ENCODE assay signal across 1 cellular context in genomic region chr4:184364100-184364921, GRCh38.
TF ChIP-seq lines count a peak whose summit lies in the region.

No MANE protein-coding gene starts in this region.

TF ChIP-seq in HepG2, 621 proteins besides CTCF, POLR2A, EP300 and RAD21 (continued from another document and continues in another):
- TF ChIP-seq, protein P1, sequence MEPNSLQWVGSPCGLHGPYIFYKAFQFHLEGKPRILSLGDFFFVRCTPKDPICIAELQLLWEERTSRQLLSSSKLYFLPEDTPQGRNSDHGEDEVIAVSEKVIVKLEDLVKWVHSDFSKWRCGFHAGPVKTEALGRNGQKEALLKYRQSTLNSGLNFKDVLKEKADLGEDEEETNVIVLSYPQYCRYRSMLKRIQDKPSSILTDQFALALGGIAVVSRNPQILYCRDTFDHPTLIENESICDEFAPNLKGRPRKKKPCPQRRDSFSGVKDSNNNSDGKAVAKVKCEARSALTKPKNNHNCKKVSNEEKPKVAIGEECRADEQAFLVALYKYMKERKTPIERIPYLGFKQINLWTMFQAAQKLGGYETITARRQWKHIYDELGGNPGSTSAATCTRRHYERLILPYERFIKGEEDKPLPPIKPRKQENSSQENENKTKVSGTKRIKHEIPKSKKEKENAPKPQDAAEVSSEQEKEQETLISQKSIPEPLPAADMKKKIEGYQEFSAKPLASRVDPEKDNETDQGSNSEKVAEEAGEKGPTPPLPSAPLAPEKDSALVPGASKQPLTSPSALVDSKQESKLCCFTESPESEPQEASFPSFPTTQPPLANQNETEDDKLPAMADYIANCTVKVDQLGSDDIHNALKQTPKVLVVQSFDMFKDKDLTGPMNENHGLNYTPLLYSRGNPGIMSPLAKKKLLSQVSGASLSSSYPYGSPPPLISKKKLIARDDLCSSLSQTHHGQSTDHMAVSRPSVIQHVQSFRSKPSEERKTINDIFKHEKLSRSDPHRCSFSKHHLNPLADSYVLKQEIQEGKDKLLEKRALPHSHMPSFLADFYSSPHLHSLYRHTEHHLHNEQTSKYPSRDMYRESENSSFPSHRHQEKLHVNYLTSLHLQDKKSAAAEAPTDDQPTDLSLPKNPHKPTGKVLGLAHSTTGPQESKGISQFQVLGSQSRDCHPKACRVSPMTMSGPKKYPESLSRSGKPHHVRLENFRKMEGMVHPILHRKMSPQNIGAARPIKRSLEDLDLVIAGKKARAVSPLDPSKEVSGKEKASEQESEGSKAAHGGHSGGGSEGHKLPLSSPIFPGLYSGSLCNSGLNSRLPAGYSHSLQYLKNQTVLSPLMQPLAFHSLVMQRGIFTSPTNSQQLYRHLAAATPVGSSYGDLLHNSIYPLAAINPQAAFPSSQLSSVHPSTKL (CRISPR knock-in tag; IDR thresholded peaks at IDR 0.05): peak; percentile 97
- TF ChIP-seq, protein P2, sequence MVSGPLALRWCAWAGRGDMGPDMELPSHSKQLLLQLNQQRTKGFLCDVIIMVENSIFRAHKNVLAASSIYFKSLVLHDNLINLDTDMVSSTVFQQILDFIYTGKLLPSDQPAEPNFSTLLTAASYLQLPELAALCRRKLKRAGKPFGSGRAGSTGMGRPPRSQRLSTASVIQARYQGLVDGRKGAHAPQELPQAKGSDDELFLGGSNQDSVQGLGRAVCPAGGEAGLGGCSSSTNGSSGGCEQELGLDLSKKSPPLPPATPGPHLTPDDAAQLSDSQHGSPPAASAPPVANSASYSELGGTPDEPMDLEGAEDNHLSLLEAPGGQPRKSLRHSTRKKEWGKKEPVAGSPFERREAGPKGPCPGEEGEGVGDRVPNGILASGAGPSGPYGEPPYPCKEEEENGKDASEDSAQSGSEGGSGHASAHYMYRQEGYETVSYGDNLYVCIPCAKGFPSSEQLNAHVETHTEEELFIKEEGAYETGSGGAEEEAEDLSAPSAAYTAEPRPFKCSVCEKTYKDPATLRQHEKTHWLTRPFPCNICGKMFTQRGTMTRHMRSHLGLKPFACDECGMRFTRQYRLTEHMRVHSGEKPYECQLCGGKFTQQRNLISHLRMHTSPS (CRISPR knock-in tag; IDR thresholded peaks at IDR 0.05; ENCODE audit: low read depth): no peak
- TF ChIP-seq ZNF776 (CRISPR knock-in tag; IDR thresholded peaks at IDR 0.05): 0 out of 2 replicates have a peak, but pooled peaks have one; percentile 16
- peak; percentile 25; the same call in 1 of the 2 replicates for TF ChIP-seq KDM3A (CRISPR knock-in tag; IDR thresholded peaks at IDR 0.05; ENCODE audit: low read depth)
- peak; percentile 85 for TF ChIP-seq POGZ (CRISPR knock-in tag; IDR thresholded peaks at IDR 0.05)
- 0 out of 2 replicates have a peak, but pooled peaks have one; percentile 57 for TF ChIP-seq ZMYM2 (CRISPR knock-in tag; IDR thresholded peaks at IDR 0.05)
- TF ChIP-seq ZNF549 (CRISPR knock-in tag; IDR thresholded peaks at IDR 0.05): no peak
- peak; percentile 94 for TF ChIP-seq MIER3 (CRISPR knock-in tag; IDR thresholded peaks at IDR 0.05; ENCODE audit: borderline replicate concordance)
- TF ChIP-seq ZNF781 (CRISPR knock-in tag; IDR thresholded peaks at IDR 0.05; ENCODE audit: borderline replicate concordance, not compliant biosample characterization): peak; percentile 22
- peak; percentile 87; the same call in 1 of the 2 replicates for TF ChIP-seq FOXK1 (CRISPR knock-in tag; IDR thresholded peaks at IDR 0.05; ENCODE audit: borderline replicate concordance, low read depth)
- peak; percentile 31; the same call in 1 of the 2 replicates for TF ChIP-seq REPIN1 (CRISPR knock-in tag; IDR thresholded peaks at IDR 0.05; ENCODE audit: borderline replicate concordance, low read depth)
- TF ChIP-seq TAF15 (IDR thresholded peaks at IDR 0.05; ENCODE audit: low read depth, low read length, poor library complexity, severe bottlenecking): no peak
- TF ChIP-seq YEATS4 (CRISPR knock-in tag; IDR thresholded peaks at IDR 0.05; ENCODE audit: borderline replicate concordance): peak; percentile 46
- no peak for TF ChIP-seq GABPA (IDR thresholded peaks at IDR 0.05; ENCODE audit: low read depth, low read length)
- peak; percentile 63 for TF ChIP-seq GABPA (CRISPR knock-in tag; IDR thresholded peaks at IDR 0.05; ENCODE audit: low read depth)
- peak; percentile 91 for TF ChIP-seq MED8 (CRISPR knock-in tag; IDR thresholded peaks at IDR 0.05; ENCODE audit: insufficient replicate concordance)
- no peak for TF ChIP-seq SRSF4 (IDR thresholded peaks at IDR 0.05; ENCODE audit: low read depth, low read length, poor library complexity, severe bottlenecking)
- no peak for TF ChIP-seq RFX1 (IDR thresholded peaks at IDR 0.05)
- peak; percentile 91 for TF ChIP-seq ZNF264 (CRISPR knock-in tag; IDR thresholded peaks at IDR 0.05)
- no peak for TF ChIP-seq TOPORS (CRISPR knock-in tag; IDR thresholded peaks at IDR 0.05)
- no peak for TF ChIP-seq ZNF816 (CRISPR knock-in tag; IDR thresholded peaks at IDR 0.05; ENCODE audit: borderline replicate concordance)
- peak; percentile 67 for TF ChIP-seq ASH2L (IDR thresholded peaks at IDR 0.05; ENCODE audit: insufficient read length, low read depth, low read length)
- TF ChIP-seq ZNF552 (CRISPR knock-in tag; IDR thresholded peaks at IDR 0.05; ENCODE audit: borderline replicate concordance): peak; percentile 98; the same call in 1 of the 2 replicates
- peak; percentile 91 for TF ChIP-seq GFI1 (CRISPR knock-in tag; IDR thresholded peaks at IDR 0.05; ENCODE audit: borderline replicate concordance)
- TF ChIP-seq ZFX (CRISPR knock-in tag; IDR thresholded peaks at IDR 0.05; ENCODE audit: low read depth): peak; percentile 45; the same call in 1 of the 2 replicates
- TF ChIP-seq ZNF7 (CRISPR knock-in tag; IDR thresholded peaks at IDR 0.05): no peak
- peak; percentile 87 for TF ChIP-seq ZNF414 (CRISPR knock-in tag; IDR thresholded peaks at IDR 0.05)
- TF ChIP-seq RFX3 (CRISPR knock-in tag; IDR thresholded peaks at IDR 0.05): no peak
- no peak for TF ChIP-seq NPAS2 (CRISPR knock-in tag; IDR thresholded peaks at IDR 0.05; ENCODE audit: borderline replicate concordance)
- TF ChIP-seq PHF5A (CRISPR knock-in tag; IDR thresholded peaks at IDR 0.05; ENCODE audit: low read depth, unreplicated experiment): peak; percentile 67
- TF ChIP-seq SAFB2 (CRISPR knock-in tag; IDR thresholded peaks at IDR 0.05; ENCODE audit: borderline replicate concordance, low read depth): no peak
- no peak for TF ChIP-seq ZNF251 (CRISPR knock-in tag; IDR thresholded peaks at IDR 0.05)
- no peak for TF ChIP-seq AHR (CRISPR knock-in tag; IDR thresholded peaks at IDR 0.05)
- TF ChIP-seq ZNF30 (CRISPR knock-in tag; IDR thresholded peaks at IDR 0.05): no peak
- peak; percentile 88 for TF ChIP-seq ISL2 (CRISPR knock-in tag; IDR thresholded peaks at IDR 0.05)
- peak; percentile 45; the same call in 1 of the 2 replicates for TF ChIP-seq FOXO1 (CRISPR knock-in tag; IDR thresholded peaks at IDR 0.05)
- TF ChIP-seq ZNF281 (CRISPR knock-in tag; IDR thresholded peaks at IDR 0.05; ENCODE audit: borderline replicate concordance): no peak
- no peak; the same call in 1 of the 2 replicates for TF ChIP-seq ZNF292 (CRISPR knock-in tag; IDR thresholded peaks at IDR 0.05; ENCODE audit: borderline replicate concordance, low read depth)
- peak; percentile 96 for TF ChIP-seq NR2C2 (CRISPR knock-in tag; IDR thresholded peaks at IDR 0.05; ENCODE audit: borderline replicate concordance)
- TF ChIP-seq ZNF557 (CRISPR knock-in tag; IDR thresholded peaks at IDR 0.05): no peak
- no peak for TF ChIP-seq ZNF33A (CRISPR knock-in tag; IDR thresholded peaks at IDR 0.05; ENCODE audit: borderline replicate concordance)
- peak; percentile 93 for TF ChIP-seq ZBTB34 (CRISPR knock-in tag; IDR thresholded peaks at IDR 0.05)
- TF ChIP-seq ZEB1 (IDR thresholded peaks at IDR 0.05; ENCODE audit: insufficient replicate concordance, low read depth): peak; percentile 60
- peak; percentile 96; the same call in 1 of the 2 replicates for TF ChIP-seq HMG20A (CRISPR knock-in tag; IDR thresholded peaks at IDR 0.05; ENCODE audit: borderline replicate concordance)
- TF ChIP-seq DNMT3B (CRISPR knock-in tag; conservative IDR thresholded peaks at IDR 0.05): peak; percentile 89; the same call in 1 of the 2 replicates
- TF ChIP-seq ZNF550 (CRISPR knock-in tag; IDR thresholded peaks at IDR 0.05; ENCODE audit: borderline replicate concordance): no peak
- peak; percentile 42; the same call in 1 of the 2 replicates for TF ChIP-seq SOX13 (IDR thresholded peaks at IDR 0.05)
- peak in 1 of 2 experiments; percentile 86; a peak in 2 of 4 replicates for TF ChIP-seq SOX13 (CRISPR knock-in tag; conservative IDR thresholded peaks at IDR 0.05 in 1 of 2, IDR thresholded peaks at IDR 0.05 in 1 of 2)
- peak; percentile 44; the same call in 1 of the 2 replicates for TF ChIP-seq BRD4 (CRISPR knock-in tag; IDR thresholded peaks at IDR 0.05)
- peak; percentile 57 for TF ChIP-seq PATZ1 (CRISPR knock-in tag; IDR thresholded peaks at IDR 0.05)
- peak; percentile 75; the same call in 1 of the 2 replicates for TF ChIP-seq ZFP36L1 (CRISPR knock-in tag; IDR thresholded peaks at IDR 0.05)
- TF ChIP-seq, protein P3, sequence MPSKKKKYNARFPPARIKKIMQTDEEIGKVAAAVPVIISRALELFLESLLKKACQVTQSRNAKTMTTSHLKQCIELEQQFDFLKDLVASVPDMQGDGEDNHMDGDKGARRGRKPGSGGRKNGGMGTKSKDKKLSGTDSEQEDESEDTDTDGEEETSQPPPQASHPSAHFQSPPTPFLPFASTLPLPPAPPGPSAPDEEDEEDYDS (CRISPR knock-in tag; IDR thresholded peaks at IDR 0.05): peak; percentile 91
- TF ChIP-seq PITX1 (CRISPR knock-in tag; IDR thresholded peaks at IDR 0.05): peak; percentile 90
- TF ChIP-seq RCOR2 (CRISPR knock-in tag; IDR thresholded peaks at IDR 0.05): peak; percentile 79; the same call in 1 of the 2 replicates
